In genomic region chr2:119678021-119678656, GRCh38 we compare ENCODE assay signal across 8 cellular contexts.
A peak's percentile ranks its signal among the peaks of the same experiment; 100 is the strongest.
DNase-seq lines count a peak whose midpoint lies in the region; ATAC-seq and TF ChIP-seq lines count a peak whose summit lies in the region.
"Had no signal": no experiment of that assay in that cellular context is flagged by ENCODE, and none has a peak within 500 bp of the region (broad histone marks: within the 10 kb centered on the region; RNA-seq: fewer than 3 reads in every experiment).

No MANE protein-coding gene starts in this region.

- peaks cover 18% of the 10 kb centered on the region in 2 donors for H3K36me3 Mint-ChIP-seq in stimulated activated naive B cell treated with anti-CD40 and anti-IgM and Interleukin-4, amounts not matched to agents 10 μg/mL and 1 μg/mL and 100 μg/mL, for 72 hours

- H3K27me3 ChIP-seq in effector memory CD4-positive, alpha-beta T cell (replicated peaks; ENCODE audit: control insufficient read depth, insufficient read depth, low read length, poor library complexity, severe bottlenecking): no peaks in the 10 kb centered on the region
- H3K27me3 ChIP-seq: cardiac muscle cell had no signal

- peak overlapping the region; percentile 91 to 93 for H3K4me3 Mint-ChIP-seq in stimulated activated naive B cell treated with anti-CD40 and anti-IgM and Interleukin-4, amounts not matched to agents 10 μg/mL and 1 μg/mL and 100 μg/mL, for 72 hours

- H3K27ac Mint-ChIP-seq in stimulated activated naive B cell treated with anti-CD40 and anti-IgM and Interleukin-4, amounts not matched to agents 10 μg/mL and 1 μg/mL and 100 μg/mL, for 72 hours: peak overlapping the region; percentile 93

- peak overlapping the region; percentile 66 for H3K27ac ChIP-seq in effector memory CD4-positive, alpha-beta T cell (ENCODE audit: insufficient read depth, low read length, poor library complexity, severe bottlenecking)
- H3K27ac ChIP-seq: cardiac muscle cell had no signal

- H3K36me3 ChIP-seq in effector memory CD4-positive, alpha-beta T cell (ENCODE audit: control insufficient read depth, insufficient read depth, low read length): no peaks in the 10 kb centered on the region
- H3K36me3 ChIP-seq: cardiac muscle cell had no signal

- peaks cover 0 to 3% of the 10 kb centered on the region in 2 donors for H3K9me3 Mint-ChIP-seq in stimulated activated naive B cell treated with anti-CD40 and anti-IgM and Interleukin-4, amounts not matched to agents 10 μg/mL and 1 μg/mL and 100 μg/mL, for 72 hours

- H3K4me3 ChIP-seq in effector memory CD4-positive, alpha-beta T cell (ENCODE audit: insufficient read depth, low read depth, low read length, poor library complexity, severe bottlenecking): peak overlapping the region; percentile 79

- DNase-seq in NCI-H128 (lab: John Stamatoyannopoulos, UW; ENCODE audit: unreplicated experiment): peak; percentile 52
- peak; percentile 10 to 28 (median 10) for DNase-seq in effector memory CD4-positive, alpha-beta T cell
- no peak for DNase-seq in stimulated activated naive B cell treated with anti-CD40 and anti-IgM and Interleukin-4, amounts not matched to agents 10 μg/mL and 1 μg/mL and 100 μg/mL, for 72 hours
- DNase-seq in EL: no peak
- DNase-seq in DMS114 treated with DMSO at 0.1 percent for 48 hours (lab: John Stamatoyannopoulos, UW; ENCODE audit: unreplicated experiment): no peak

- peak; percentile 10; the same call in 2 of the 3 replicates for ATAC-seq in SK-N-SH treated with all-trans-retinoic acid at 6 μM for 48 hours
- ATAC-seq in stimulated activated naive B cell treated with anti-CD40 and anti-IgM and Interleukin-4, amounts not matched to agents 10 μg/mL and 1 μg/mL and 100 μg/mL, for 72 hours (replicated peaks): peak in 1 of 2 donors; percentile 9
- no peak for ATAC-seq in HG03159 (IDR thresholded peaks at IDR 0.05; ENCODE audit: unreplicated experiment)

- H3K4me1 ChIP-seq in effector memory CD4-positive, alpha-beta T cell (ENCODE audit: control insufficient read depth, insufficient read depth, low read length, poor library complexity, severe bottlenecking): peaks cover 22% of the 10 kb centered on the region

- no peaks in the 10 kb centered on the region for H3K27me3 Mint-ChIP-seq in stimulated activated naive B cell treated with anti-CD40 and anti-IgM and Interleukin-4, amounts not matched to agents 10 μg/mL and 1 μg/mL and 100 μg/mL, for 72 hours

- no peaks in the 10 kb centered on the region for H3K9me3 ChIP-seq in effector memory CD4-positive, alpha-beta T cell (ENCODE audit: control insufficient read depth, low read length)

- peaks cover 15 to 38% of the 10 kb centered on the region in 2 donors for H3K4me1 Mint-ChIP-seq in stimulated activated naive B cell treated with anti-CD40 and anti-IgM and Interleukin-4, amounts not matched to agents 10 μg/mL and 1 μg/mL and 100 μg/mL, for 72 hours

TF ChIP-seq in SK-N-SH treated with all-trans-retinoic acid at 6 μM for 48 hours, 23 proteins besides CTCF, POLR2A, EP300 and RAD21:
- TF ChIP-seq ZNF565 (CRISPR knock-in tag; conservative IDR thresholded peaks at IDR 0.05; ENCODE audit: low read depth) (no peak), CSRNP3 (CRISPR knock-in tag; IDR thresholded peaks at IDR 0.05) (no peak), ZNF8 (CRISPR knock-in tag; IDR thresholded peaks at IDR 0.05) (no peak), SNAI2 (CRISPR knock-in tag; IDR thresholded peaks at IDR 0.05) (no peak), ARNTL (CRISPR knock-in tag; IDR thresholded peaks at IDR 0.05; ENCODE audit: borderline replicate concordance, low read depth) (no peak), CSDC2 (CRISPR knock-in tag; IDR thresholded peaks at IDR 0.05) (no peak), ISL1 (CRISPR knock-in tag; IDR thresholded peaks at IDR 0.05) (no peak), RARB (CRISPR knock-in tag; IDR thresholded peaks at IDR 0.05) (no peak), OSR1 (CRISPR knock-in tag; IDR thresholded peaks at IDR 0.05) (no peak), ZNF70 (CRISPR knock-in tag; IDR thresholded peaks at IDR 0.05) (no peak), TCF4 (CRISPR knock-in tag; IDR thresholded peaks at IDR 0.05; ENCODE audit: borderline replicate concordance) (no peak), PATZ1 (CRISPR knock-in tag; IDR thresholded peaks at IDR 0.05; ENCODE audit: borderline replicate concordance) (no peak)

Comparison
In these comparisons a context has a peak if more than half of its experiments do, and no peak if none do; other contexts are left out.
1. DNase-seq: peak in NCI-H128 (single experiment) and effector memory CD4-positive, alpha-beta T cell (3 of 3); none in stimulated activated naive B cell treated with anti-CD40 and anti-IgM and Interleukin-4, amounts not matched to agents 10 μg/mL and 1 μg/mL and 100 μg/mL, for 72 hours (single experiment), EL (single experiment) and DMS114 treated with DMSO at 0.1 percent for 48 hours (single experiment).